10 cellular contexts compared by ENCODE assay signal in genomic region chr3:187651282-187651681, GRCh38. TPM values are rescaled to one million over a fixed set of nuclear protein-coding genes. Genes with fewer than 3 reads are reported as not detected.
"Had no signal": no experiment of that assay in that cellular context is flagged by ENCODE, and none has a peak within 500 bp of the region (broad histone marks: within the 10 kb centered on the region; RNA-seq: fewer than 3 reads in every experiment).

No MANE protein-coding gene starts in this region.

- ATAC-seq: HepG2, K562 had no signal

- DNase-seq: IMR-90, KBM-7, KG1 had no signal

- H3K27ac ChIP-seq: HL-60, KMS-11 had no signal

- H3K9ac ChIP-seq: KMS-11 had no signal

- H3K4me3 ChIP-seq: K562 had no signal

- H3K27ac Mint-ChIP-seq: IgD-negative memory B cell had no signal

- H3K4me2 ChIP-seq: KMS-11 had no signal

- H3K4me3 Mint-ChIP-seq: IgD-negative memory B cell had no signal

RNA-seq across cellular contexts. Expression of gene SST, which starts 18.9 kb away (rescaled TPM):
- total RNA-seq: HepG2, HT-29, HT1080, IMR-90, K562 had no signal

RNA-seq across cellular contexts. Expression of gene RTP2, which starts 51.1 kb away (rescaled TPM):
- total RNA-seq: HepG2, HT-29, HT1080, IMR-90, K562 had no signal
